20 cellular contexts compared by ENCODE assay signal in the genomic region with DNA sequence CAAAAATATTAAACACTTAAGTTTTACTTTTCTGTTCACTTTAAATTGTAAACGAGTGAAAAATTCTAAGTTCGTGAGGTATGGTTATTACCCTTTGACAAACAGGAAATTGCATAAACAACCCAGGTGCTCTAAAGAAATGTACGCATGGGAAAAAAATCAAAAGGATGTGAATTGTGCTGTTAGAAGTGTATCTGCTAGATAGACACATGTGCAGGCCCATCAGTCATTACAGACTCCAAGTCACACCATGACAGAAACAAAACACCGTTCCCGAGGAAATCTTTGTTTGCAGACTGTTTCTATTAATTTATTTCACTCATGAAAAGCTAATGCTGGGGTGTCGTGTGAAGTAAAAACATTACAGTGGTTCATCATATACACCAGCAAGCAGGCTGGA. TPM values are rescaled to one million over a fixed set of nuclear protein-coding genes. Genes with fewer than 3 reads are reported as not detected.
A peak's percentile ranks its signal among the peaks of the same experiment; 100 is the strongest.
DNase-seq lines count a peak whose midpoint lies in the region; ATAC-seq and TF ChIP-seq lines count a peak whose summit lies in the region.
"Had no signal": no experiment of that assay in that cellular context is flagged by ENCODE, and none has a peak within 500 bp of the region (broad histone marks: within the 10 kb centered on the region; RNA-seq: fewer than 3 reads in every experiment).

No MANE protein-coding gene starts in this region.

- H3K36me3 Mint-ChIP-seq in CD4-positive, CD25-positive, alpha-beta regulatory T cell, result peaks cover 22% of the 10 kb centered on the region
- peaks cover 11% of the 10 kb centered on the region for H3K36me3 Mint-ChIP-seq in CD4-positive, alpha-beta T cell (ENCODE audit: low read depth)
- H3K36me3 Mint-ChIP-seq in T-helper 17 cell (ENCODE audit: low read depth), result peaks cover 4% of the 10 kb centered on the region

- H3K4me3 ChIP-seq in CD4-positive, CD25-positive, alpha-beta regulatory T cell (ENCODE audit: low read depth, low read length), result peak overlapping the region; percentile 14
- H3K4me3 ChIP-seq in effector memory CD4-positive, alpha-beta T cell (ENCODE audit: insufficient read depth, low read depth, low read length, poor library complexity, severe bottlenecking), result no peak overlapping the region
- H3K4me3 ChIP-seq: prostate gland, thoracic aorta had no signal

- POLR2A ChIA-PET in CD4-positive, alpha-beta T cell (lab: Charles Lee), result interaction anchor here (0.6 to 1.8 kb wide), 11 partner anchors 9 to 99 kb away, joined by 3 to 7 read pairs (median 4); no protein-coding TSS in a partner anchor

- H3K27me3 ChIP-seq in CD4-positive, CD25-positive, alpha-beta regulatory T cell (ENCODE audit: control insufficient read depth, insufficient read depth, low read length), result no peaks in the 10 kb centered on the region
- H3K27me3 ChIP-seq in CD4-positive, alpha-beta T cell (ENCODE audit: control insufficient read depth, insufficient read depth, low read length), result no peaks in the 10 kb centered on the region
- no peaks in the 10 kb centered on the region for H3K27me3 ChIP-seq in effector memory CD4-positive, alpha-beta T cell (replicated peaks; ENCODE audit: control insufficient read depth, insufficient read depth, low read length, poor library complexity, severe bottlenecking)

- peaks cover 25% of the 10 kb centered on the region for H3K4me1 ChIP-seq in CD4-positive, CD25-positive, alpha-beta regulatory T cell (ENCODE audit: control insufficient read depth, insufficient read depth, low read length, poor library complexity, severe bottlenecking)
- peaks cover 32% of the 10 kb centered on the region for H3K4me1 ChIP-seq in effector memory CD4-positive, alpha-beta T cell (ENCODE audit: control insufficient read depth, insufficient read depth, low read length, poor library complexity, severe bottlenecking)
- H3K4me1 ChIP-seq: BE2C, prostate gland had no signal

- H3K36me3 ChIP-seq in CD4-positive, CD25-positive, alpha-beta regulatory T cell (ENCODE audit: control insufficient read depth, insufficient read depth, low read length), result no peaks in the 10 kb centered on the region
- no peaks in the 10 kb centered on the region for H3K36me3 ChIP-seq in effector memory CD4-positive, alpha-beta T cell (ENCODE audit: control insufficient read depth, insufficient read depth, low read length)
- H3K36me3 ChIP-seq: BE2C, prostate gland, thoracic aorta had no signal

- no peaks in the 10 kb centered on the region for H3K9me3 Mint-ChIP-seq in CD4-positive, CD25-positive, alpha-beta regulatory T cell
- H3K9me3 Mint-ChIP-seq in CD4-positive, alpha-beta T cell, result no peaks in the 10 kb centered on the region

- ATAC-seq in CD4-positive, CD25-positive, alpha-beta regulatory T cell (ENCODE audit: low read depth in 2 of 2), result peak; percentile 71 to 79
- ATAC-seq in CD4-positive, alpha-beta T cell (ENCODE audit: poor library complexity), result peak; percentile 84
- ATAC-seq in T-helper 17 cell (peak; percentile 79), GM21526 (IDR thresholded peaks at IDR 0.05; ENCODE audit: low FRiP score, unreplicated experiment) (no peak), SK-N-SH treated with all-trans-retinoic acid at 6 μM for 48 hours (no peak), GM21825 (IDR thresholded peaks at IDR 0.05; ENCODE audit: unreplicated experiment) (no peak)
- ATAC-seq: Right ventricle myocardium inferior had no signal

- H3K4me3 Mint-ChIP-seq in CD4-positive, CD25-positive, alpha-beta regulatory T cell, result peak overlapping the region; percentile 23 to 68 (median 52)
- peak overlapping the region; percentile 48 for H3K4me3 Mint-ChIP-seq in CD4-positive, alpha-beta T cell
- H3K4me3 Mint-ChIP-seq in T-helper 17 cell, result peak overlapping the region; percentile 56

- H3K27me3 Mint-ChIP-seq in CD4-positive, CD25-positive, alpha-beta regulatory T cell, result no peaks in the 10 kb centered on the region
- H3K27me3 Mint-ChIP-seq in CD4-positive, alpha-beta T cell, result no peaks in the 10 kb centered on the region
- H3K27me3 Mint-ChIP-seq in T-helper 17 cell, result no peaks in the 10 kb centered on the region

- CTCF ChIA-PET in CD4-positive, alpha-beta T cell (lab: Charles Lee), result interaction anchor here (1.3 kb wide), 1 partner anchor 21 kb away, joined by 4 read pairs; no protein-coding TSS in a partner anchor

- no peaks in the 10 kb centered on the region for H3K9me3 ChIP-seq in CD4-positive, CD25-positive, alpha-beta regulatory T cell (ENCODE audit: control insufficient read depth in 2 of 2, low read length in 2 of 2)
- H3K9me3 ChIP-seq in CD4-positive, alpha-beta T cell (ENCODE audit: control insufficient read depth, low read length), result no peaks in the 10 kb centered on the region
- no peaks in the 10 kb centered on the region for H3K9me3 ChIP-seq in T-helper 17 cell (ENCODE audit: control insufficient read depth, low read length, poor library complexity, severe bottlenecking)
- no peaks in the 10 kb centered on the region for H3K9me3 ChIP-seq in effector memory CD4-positive, alpha-beta T cell (ENCODE audit: control insufficient read depth, low read length)
- H3K9me3 ChIP-seq: BE2C, prostate gland, thoracic aorta had no signal

- DNase-seq in CD4-positive, CD25-positive, alpha-beta regulatory T cell, result peak in 2 of 3 donors; percentile 59 to 69
- DNase-seq in CD4-positive, alpha-beta T cell, result peak in 1 of 10 experiments; percentile 36
- DNase-seq in T-helper 17 cell, result no peak
- DNase-seq in effector memory CD4-positive, alpha-beta T cell, result no peak
- DNase-seq: activated CD8-positive, alpha-beta memory T cell treated with anti-CD3 and anti-CD28 coated beads, Interleukin-2, amount 50 U/mL, for 4 hours; amygdala; BE2C; hippocampal formation; kidney glomerular epithelial cell; mesenchymal stem cell; NCI-H2227 treated with DMSO at 0.1 percent for 48 hours; small intestine; stimulated activated CD4-positive, alpha-beta T cell treated with anti-CD3 and anti-CD28 coated beads, Interleukin-4, amount 100 ng/mL, for 4 hours; stimulated activated CD8-positive, alpha-beta memory T cell treated with anti-CD3 and anti-CD28 coated beads, Interleukin-4, amount 100 ng/mL, for 48 hours had no signal

- peak overlapping the region; percentile 90 to 95 (median 93) for H3K27ac Mint-ChIP-seq in CD4-positive, CD25-positive, alpha-beta regulatory T cell
- peak overlapping the region; percentile 94 for H3K27ac Mint-ChIP-seq in CD4-positive, alpha-beta T cell
- H3K27ac Mint-ChIP-seq in T-helper 17 cell, result peak overlapping the region; percentile 92

- intact Hi-C loops in CD4-positive, alpha-beta T cell (cut with DNase I, micrococcal nuclease), result loop anchor here (5.0 to 10.0 kb wide), 6 partner anchors 37 to 502 kb away; no protein-coding TSS in a partner anchor

- H3K27ac ChIP-seq in CD4-positive, CD25-positive, alpha-beta regulatory T cell (ENCODE audit: insufficient read depth, low read length, poor library complexity, severe bottlenecking), result peak overlapping the region; percentile 66
- H3K27ac ChIP-seq in CD4-positive, alpha-beta T cell (ENCODE audit: low read depth, low read length), result peak overlapping the region; percentile 68
- H3K27ac ChIP-seq in effector memory CD4-positive, alpha-beta T cell (ENCODE audit: insufficient read depth, low read length, poor library complexity, severe bottlenecking), result peak overlapping the region; percentile 51
- H3K27ac ChIP-seq: prostate gland, thoracic aorta had no signal

- H3K4me1 Mint-ChIP-seq in CD4-positive, CD25-positive, alpha-beta regulatory T cell, result peaks cover 23 to 76% (median 45%) of the 10 kb centered on the region in 4 donors
- peaks cover 86% of the 10 kb centered on the region for H3K4me1 Mint-ChIP-seq in CD4-positive, alpha-beta T cell (ENCODE audit: low read depth)
- peaks cover 53% of the 10 kb centered on the region for H3K4me1 Mint-ChIP-seq in T-helper 17 cell

- TF ChIP-seq CTCF in CD4-positive, alpha-beta T cell (IDR thresholded peaks at IDR 0.05), result no peak

TF ChIP-seq in SK-N-SH treated with all-trans-retinoic acid at 6 μM for 48 hours, 23 proteins besides CTCF, POLR2A, EP300 and RAD21:
- no peak for TF ChIP-seq ZNF565 (CRISPR knock-in tag; conservative IDR thresholded peaks at IDR 0.05; ENCODE audit: low read depth)
- no peak for TF ChIP-seq ZC3H10 (CRISPR knock-in tag; IDR thresholded peaks at IDR 0.05)
- no peak for TF ChIP-seq ZNF70 (CRISPR knock-in tag; IDR thresholded peaks at IDR 0.05)
- no peak for TF ChIP-seq ZFP30 (CRISPR knock-in tag; IDR thresholded peaks at IDR 0.05)

RNA-seq across cellular contexts. Expression of gene DOCK9, which starts 17.0 kb away (rescaled TPM):
- total RNA-seq in CD4-positive, CD25-positive, alpha-beta regulatory T cell, result 75.0 TPM
- 1 to 10 TPM; 4.4 to 8.3 (median 6.6) TPM for polyA plus RNA-seq in CD4-positive, CD25-positive, alpha-beta regulatory T cell
- 10 to 100 TPM; 76.3 to 79.3 TPM for total RNA-seq in CD4-positive, alpha-beta T cell
- total RNA-seq in T-helper 17 cell, result 100 to 1,000 TPM in 1 of 2 donors, 10 to 100 TPM in 1; 95.2 to 119 TPM

Comparison
In these comparisons a context has a peak if more than half of its experiments do, and no peak if none do; other contexts are left out.
1. ATAC-seq: peak in CD4-positive, CD25-positive, alpha-beta regulatory T cell (2 of 2), CD4-positive, alpha-beta T cell (single experiment) and T-helper 17 cell (single experiment); none in GM21526 (single experiment), SK-N-SH treated with all-trans-retinoic acid at 6 μM for 48 hours (single experiment) and GM21825 (single experiment).
2. DNase-seq: peak in CD4-positive, CD25-positive, alpha-beta regulatory T cell (2 of 3); none in T-helper 17 cell (0 of 3) and effector memory CD4-positive, alpha-beta T cell (0 of 3).
3. Peak in every context shown above with its lines, with median percentiles within 50 percentile points of each other: H3K27ac ChIP-seq, H3K27ac Mint-ChIP-seq and H3K4me3 Mint-ChIP-seq.